Comparison of ENCODE assay signal across 21 cellular contexts in the genomic region with DNA sequence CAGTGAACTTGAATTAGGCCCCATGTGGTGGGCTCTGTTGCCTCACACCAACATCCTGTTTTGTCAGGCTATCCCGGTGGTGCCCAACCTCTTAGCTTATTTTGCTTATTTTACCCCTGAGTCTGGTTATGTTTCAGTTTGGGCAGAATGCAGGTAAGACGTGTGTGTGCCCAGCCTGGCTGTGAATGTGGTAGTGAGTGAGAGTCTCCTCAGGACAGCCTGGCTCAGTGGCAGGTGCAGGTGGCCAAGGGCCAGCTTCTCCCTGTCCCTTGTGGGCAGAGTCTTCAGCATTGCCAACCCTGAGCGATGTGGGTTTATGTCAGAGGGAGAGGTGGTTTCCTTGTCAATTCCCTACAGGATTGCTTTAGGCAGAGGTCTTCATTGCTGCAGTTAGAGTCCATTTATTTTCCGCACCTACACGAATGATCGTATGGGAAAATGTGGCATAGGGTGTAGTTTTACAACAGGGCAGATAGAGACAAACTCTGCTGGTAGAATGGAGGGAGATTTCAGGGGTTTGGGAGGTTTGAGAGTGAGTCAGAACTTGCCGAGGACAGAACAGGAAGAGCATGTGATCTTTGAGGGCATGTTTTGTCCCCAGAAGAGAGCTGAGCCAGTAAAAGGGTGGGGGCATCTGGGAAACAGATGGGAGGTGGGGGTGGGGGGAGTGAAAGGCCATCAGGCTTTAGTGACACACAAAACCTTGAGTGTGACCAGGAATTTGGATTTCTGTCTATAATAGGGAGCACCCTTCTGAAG.
"Had no signal": no experiment of that assay in that cellular context is flagged by ENCODE, and none has a peak within 500 bp of the region (broad histone marks: within the 10 kb centered on the region; RNA-seq: fewer than 3 reads in every experiment).

No MANE protein-coding gene starts in this region.

- H3K27me3 ChIP-seq: colonic mucosa, esophagus squamous epithelium, gastrocnemius medialis, neutrophil had no signal

- H3K4me1 ChIP-seq: colonic mucosa, esophagus squamous epithelium, gastrocnemius medialis had no signal

- H3K4me3 ChIP-seq: colonic mucosa, esophagus squamous epithelium, gastrocnemius medialis, heart right ventricle, skin epidermis had no signal

- H3K9me3 ChIP-seq: colonic mucosa, esophagus squamous epithelium, gastrocnemius medialis, heart right ventricle, neutrophil had no signal

- DNase-seq: activated B cell treated with CpG ODN at 0.5 μM for 24 hours; activated CD4-positive, alpha-beta T cell treated with anti-CD3 and anti-CD28 coated beads, Interleukin-2, amount 10 ng/mL, durations not matched to agents 7 days and 5 days; activated CD8-positive, alpha-beta memory T cell treated with anti-CD3 and anti-CD28 coated beads, Interleukin-2, amount 50 U/mL, for 48 hours; activated gamma-delta T cell; activated T-cell treated with anti-CD3 and anti-CD28 coated beads, Interleukin-2, amount 50 U/mL, for 72 hours; central memory CD4-positive, alpha-beta T cell; colonic mucosa; esophagus squamous epithelium; gastrocnemius medialis; heart right ventricle; natural killer cell; posterior cingulate gyrus; stimulated activated CD4-positive, alpha-beta T cell treated with anti-CD3 and anti-CD28 coated beads, Interleukin-4, amount 100 ng/mL, for 24 hours; stimulated activated naive CD4-positive, alpha-beta T cell treated with Interleukin-2 at 50 U/mL for 16 hours; T-helper 2 cell; trophoblast cell had no signal

- H3K36me3 ChIP-seq: colonic mucosa, esophagus squamous epithelium, gastrocnemius medialis, heart right ventricle, neutrophil had no signal

- H3K27ac ChIP-seq: colonic mucosa, esophagus squamous epithelium, gastrocnemius medialis, heart right ventricle, neutrophil had no signal

- FAIRE-seq: endothelial cell of umbilical vein, islet of Langerhans, TTC549 had no signal
